ENCODE assay signal across 1 cellular context in genomic region chr18:25423267-25423666, GRCh38.
TF ChIP-seq lines count a peak whose summit lies in the region.

No MANE protein-coding gene starts in this region.

TF ChIP-seq in HepG2, 621 proteins besides CTCF, POLR2A, EP300 and RAD21 (continued from another document):
- TF ChIP-seq ZNF790 (CRISPR knock-in tag; IDR thresholded peaks at IDR 0.05; ENCODE audit: borderline replicate concordance) (no peak), IRF9 (CRISPR knock-in tag; IDR thresholded peaks at IDR 0.05; ENCODE audit: borderline replicate concordance) (no peak), ZBTB4 (CRISPR knock-in tag; IDR thresholded peaks at IDR 0.05; ENCODE audit: borderline replicate concordance) (no peak), ZBTB42 (CRISPR knock-in tag; IDR thresholded peaks at IDR 0.05) (no peak), ATF7 (IDR thresholded peaks at IDR 0.05) (no peak), ATF7 (CRISPR knock-in tag; IDR thresholded peaks at IDR 0.05) (no peak), ZNF83 (CRISPR knock-in tag; IDR thresholded peaks at IDR 0.05; ENCODE audit: borderline replicate concordance) (no peak)
